In genomic region chr17:79741751-79742588, GRCh38 we compare ENCODE assay signal across 8 cellular contexts. TPM values are rescaled to one million over a fixed set of nuclear protein-coding genes. Genes with fewer than 3 reads are reported as not detected.
DNase-seq lines count a peak whose midpoint lies in the region; ATAC-seq and TF ChIP-seq lines count a peak whose summit lies in the region.

No MANE protein-coding gene starts in this region.

- H3K4me1 ChIP-seq in GM23338 (ENCODE audit: insufficient read depth) (peaks cover 8% of the 10 kb centered on the region), lung (ENCODE audit: control insufficient read depth in 2 of 2, insufficient read depth in 2 of 2, low read length in 2 of 2) (peaks cover 0 to 3% of the 10 kb centered on the region in 2 donors)

- peaks cover 67% of the 10 kb centered on the region for H3K27me3 Mint-ChIP-seq in GM23338 (ENCODE audit: insufficient read depth, low read depth, poor library complexity)

- H3K9me3 ChIP-seq in lung (ENCODE audit: control insufficient read depth in 2 of 2, insufficient read depth in 1 of 2, low read length in 1 of 2) = no peaks in the 10 kb centered on the region

- no peaks in the 10 kb centered on the region for H3K9me2 ChIP-seq in GM23338 (ENCODE audit: insufficient read depth)

- peaks cover 9% of the 10 kb centered on the region; the same call in 2 of the 3 replicates for H3K4me1 Mint-ChIP-seq in GM23338

- peaks cover 51% of the 10 kb centered on the region for H3K27me3 ChIP-seq in GM23338 (ENCODE audit: insufficient read depth)
- no peaks in the 10 kb centered on the region for H3K27me3 ChIP-seq in lung (ENCODE audit: control insufficient read depth, insufficient read depth)

- peak overlapping the region; percentile 83 for H3K4me2 ChIP-seq in GM23338

- peaks cover 8% of the 10 kb centered on the region for H3F3A ChIP-seq in GM23338 (replicated peaks; ENCODE audit: low read depth)

- H3K79me2 ChIP-seq in GM23338 (replicated peaks; ENCODE audit: insufficient read depth) = no peaks in the 10 kb centered on the region

- H3K4me3 ChIP-seq in GM23338 = peak overlapping the region; percentile 68
- H3K4me3 ChIP-seq in lung = no peak overlapping the region

- peak; percentile 82 to 93 for TF ChIP-seq CTCF in GM23338 (conservative IDR thresholded peaks at IDR 0.05; ENCODE audit: low read depth in 2 of 2)
- TF ChIP-seq CTCF in lung (IDR thresholded peaks at IDR 0.05; ENCODE audit: control extremely low read depth, extremely low read depth) = peak; percentile 65

- no peaks in the 10 kb centered on the region; the same call in 1 of the 2 replicates for H4K20me1 ChIP-seq in GM23338 (replicated peaks; ENCODE audit: insufficient read depth)

- ATAC-seq in GM23338 = peak; percentile 80
- ATAC-seq in lung (ENCODE audit: insufficient read depth, low FRiP score) = no peak
- ATAC-seq in HG03432 (IDR thresholded peaks at IDR 0.05; ENCODE audit: unreplicated experiment) = no peak

- H3K36me3 Mint-ChIP-seq in GM23338 (ENCODE audit: low read depth) = no peaks in the 10 kb centered on the region

- H3K4me3 Mint-ChIP-seq in GM23338 = peak overlapping the region; percentile 45; the same call in 1 of the 3 replicates

- H3K36me3 ChIP-seq in GM23338 (ENCODE audit: insufficient read depth) (no peaks in the 10 kb centered on the region), lung (ENCODE audit: control insufficient read depth in 2 of 2, insufficient read depth in 2 of 2, low read length in 2 of 2) (no peaks in the 10 kb centered on the region)

- H3K9me3 Mint-ChIP-seq in GM23338 = no peaks in the 10 kb centered on the region

- H3K27ac ChIP-seq in GM23338 (ENCODE audit: low read depth) (no peak overlapping the region), lung (ENCODE audit: low read depth in 1 of 2, low read length in 1 of 2) (no peak overlapping the region)

- H3K27ac Mint-ChIP-seq in GM23338 = no peak overlapping the region

- 11 to 14% methylated on average over 50 to 53 of the region's 53 CpGs for WGBS in lung, 2 donors

- peak; percentile 73 for DNase-seq in AG08395 (ENCODE audit: low spot score)
- DNase-seq in GM23338 (ENCODE audit: low spot score) = peak; percentile 86
- DNase-seq in NCI-H526 treated with DMSO at 0.1 percent for 48 hours (lab: John Stamatoyannopoulos, UW) = peak; percentile 64
- peak; percentile 56 to 62 for DNase-seq in activated CD4-positive, alpha-beta T cell treated with anti-CD3 and anti-CD28 coated beads, Interleukin-2, amount 50 U/mL, for 4 hours
- peak; percentile 58 for DNase-seq in effector CD4-positive, alpha-beta T cell
- DNase-seq in lung (ENCODE audit: low spot score) = peak; percentile 62
- DNase-seq in stimulated activated CD8-positive, alpha-beta memory T cell treated with anti-CD3 and anti-CD28 coated beads, Interleukin-12 subunit alpha, Interleukin-12 subunit beta, amount 100 ng/mL, for 24 hours (ENCODE audit: extremely low read depth) = peak; percentile 28

- H2AFZ ChIP-seq in GM23338 = peak overlapping the region; percentile 97

TF ChIP-seq in GM23338, 12 proteins besides CTCF, POLR2A, EP300 and RAD21 (continues in another document):
- TF ChIP-seq EZH2 (IDR thresholded peaks at IDR 0.05; ENCODE audit: low read depth, unreplicated experiment) = no peak
- no peak for TF ChIP-seq NANOG (IDR thresholded peaks at IDR 0.05; ENCODE audit: borderline replicate concordance)
- TF ChIP-seq ZNF331 (CRISPR knock-in tag; IDR thresholded peaks at IDR 0.05; ENCODE audit: low read depth) = no peak
- TF ChIP-seq ZNF114 (CRISPR knock-in tag; IDR thresholded peaks at IDR 0.05) = no peak
- no peak for TF ChIP-seq ETS1 (IDR thresholded peaks at IDR 0.05)
- no peak for TF ChIP-seq POLR2AphosphoS5 (IDR thresholded peaks at IDR 0.05; ENCODE audit: low read depth)
- TF ChIP-seq JUNB (IDR thresholded peaks at IDR 0.05; ENCODE audit: unreplicated experiment) = no peak
- TF ChIP-seq ZNF462 (CRISPR knock-in tag; IDR thresholded peaks at IDR 0.05) = no peak
- TF ChIP-seq CREB1 (CRISPR knock-in tag; IDR thresholded peaks at IDR 0.05; ENCODE audit: low read depth) = no peak

RNA-seq across cellular contexts. Expression of gene ENPP7, which starts 11.2 kb away (rescaled TPM):
- not detected in 2 replicates for total RNA-seq in GM23338 (2014; rRNA removed; shearing (Covaris generic))
- polyA plus RNA-seq in GM23338 (2016; fragmentation: Nextera tagmentation; extraction: Ambion mirVana) (not detected in 2 replicates), lung (not detected)
- total RNA-seq in lung = under 1 TPM in 1 of 2 donors, not detected in 1; 0.31 TPM

RNA-seq across cellular contexts. Expression of gene CBX2, which starts 36.0 kb away (rescaled TPM):
- 91.1 and 114 TPM in 2 replicates for total RNA-seq in GM23338 (2014; rRNA removed; shearing (Covaris generic))
- 26.6 and 29.2 TPM in 2 replicates for polyA plus RNA-seq in GM23338 (2016; fragmentation: Nextera tagmentation; extraction: Ambion mirVana)
- 10 to 100 TPM in 1 of 2 donors, 1 to 10 TPM in 1; 3.8 to 13.5 TPM for total RNA-seq in lung
- 1 to 10 TPM; 1.4 to 2.2 TPM for polyA plus RNA-seq in lung

RNA-seq across cellular contexts. Expression of gene CBX8, which starts 54.9 kb away (rescaled TPM):
- 0.16 and 1.0 TPM in 2 replicates for total RNA-seq in GM23338 (2014; rRNA removed; shearing (Covaris generic))
- polyA plus RNA-seq in GM23338 (2016; fragmentation: Nextera tagmentation; extraction: Ambion mirVana) (1.1 and 1.3 TPM in 2 replicates), lung (1 to 10 TPM; 5.5 TPM)
- total RNA-seq in lung = 1 to 10 TPM; 4.8 to 9.3 TPM

Comparison
In these comparisons a context has a peak if more than half of its experiments do, and no peak if none do; other contexts are left out.
1. DNase-seq: peak in every context shown above with its lines; median percentile 86 in GM23338; 73 in AG08395; 64 in NCI-H526 treated with DMSO at 0.1 percent for 48 hours; 62 in lung; 59 in activated CD4-positive, alpha-beta T cell treated with anti-CD3 and anti-CD28 coated beads, Interleukin-2, amount 50 U/mL, for 4 hours; 58 in effector CD4-positive, alpha-beta T cell; 28 in stimulated activated CD8-positive, alpha-beta memory T cell treated with anti-CD3 and anti-CD28 coated beads, Interleukin-12 subunit alpha, Interleukin-12 subunit beta, amount 100 ng/mL, for 24 hours.